In genomic region chr1:234925440-234926251, GRCh38 we compare ENCODE assay signal across 8 cellular contexts.
DNase-seq lines count a peak whose midpoint lies in the region; ATAC-seq lines count a peak whose summit lies in the region.

No MANE protein-coding gene starts in this region.

- ATAC-seq in GM19035 (IDR thresholded peaks at IDR 0.05; ENCODE audit: unreplicated experiment) = no peak

- peaks cover 59% of the 10 kb centered on the region for H3K4me1 Mint-ChIP-seq in activated CD4-positive, alpha-beta T cell treated with anti-CD3 and anti-CD28 coated beads, Interleukin-2, amount 10 ng/mL, durations not matched to agents 24 days and 14 days

- H3K4me3 ChIP-seq in muscle layer of duodenum (ENCODE audit: low read depth in 1 of 2, low read length in 2 of 2) = no peak overlapping the region

- H3K9me3 ChIP-seq in muscle layer of duodenum (ENCODE audit: control insufficient read depth in 1 of 2, low read length in 2 of 2) = no peaks in the 10 kb centered on the region

- H3K27me3 ChIP-seq in muscle layer of duodenum (ENCODE audit: low read depth, low read length) = no peaks in the 10 kb centered on the region

- H3K4me3 Mint-ChIP-seq in activated CD4-positive, alpha-beta T cell treated with anti-CD3 and anti-CD28 coated beads, Interleukin-2, amount 10 ng/mL, durations not matched to agents 24 days and 14 days = peak overlapping the region; percentile 83

- H3K36me3 ChIP-seq in muscle layer of duodenum (ENCODE audit: control insufficient read depth in 1 of 2, insufficient read depth in 2 of 2, low read length in 2 of 2) = no peaks in the 10 kb centered on the region

- H3K4me1 ChIP-seq in muscle layer of duodenum (ENCODE audit: control insufficient read depth in 1 of 2, insufficient read depth in 2 of 2, low read length in 2 of 2) = peaks cover 10 to 21% of the 10 kb centered on the region in 2 donors

- H3K27ac ChIP-seq in epithelial cell of prostate (peak overlapping the region; percentile 68), muscle layer of duodenum (ENCODE audit: low read length) (peak overlapping the region; percentile 64)

- peak; percentile 78 for DNase-seq in activated CD4-positive, alpha-beta T cell treated with anti-CD3 and anti-CD28 coated beads, Interleukin-2, amount 10 ng/mL, durations not matched to agents 24 days and 14 days
- no peak for DNase-seq in activated CD4-positive, alpha-beta T cell treated with anti-CD3 and anti-CD28 coated beads, Interleukin-2, amount 50 U/mL, for 4 hours
- DNase-seq in SW 1271 (lab: John Stamatoyannopoulos, UW) (peak; percentile 70 to 92), epithelial cell of prostate (ENCODE audit: low read depth, low spot score) (peak; percentile 99), NCI-H2171 (lab: John Stamatoyannopoulos, UW) (no peak), GM19238 (ENCODE audit: insufficient read length, low spot score) (no peak)

- peak overlapping the region; percentile 95 for H3K27ac Mint-ChIP-seq in activated CD4-positive, alpha-beta T cell treated with anti-CD3 and anti-CD28 coated beads, Interleukin-2, amount 10 ng/mL, durations not matched to agents 24 days and 14 days

- H3K27me3 Mint-ChIP-seq in activated CD4-positive, alpha-beta T cell treated with anti-CD3 and anti-CD28 coated beads, Interleukin-2, amount 10 ng/mL, durations not matched to agents 24 days and 14 days = no peaks in the 10 kb centered on the region

- H3K9me3 Mint-ChIP-seq in activated CD4-positive, alpha-beta T cell treated with anti-CD3 and anti-CD28 coated beads, Interleukin-2, amount 10 ng/mL, durations not matched to agents 24 days and 14 days = peaks cover 11% of the 10 kb centered on the region

- H3K36me3 Mint-ChIP-seq in activated CD4-positive, alpha-beta T cell treated with anti-CD3 and anti-CD28 coated beads, Interleukin-2, amount 10 ng/mL, durations not matched to agents 24 days and 14 days (ENCODE audit: low read depth) = peaks cover 9% of the 10 kb centered on the region

- intact Hi-C loops in activated CD4-positive, alpha-beta T cell treated with anti-CD3 and anti-CD28 coated beads, Interleukin-2, amount 10 ng/mL, durations not matched to agents 24 days and 14 days (cut with micrococcal nuclease) = loop anchor here (1.0 to 2.0 kb wide), 12 partner anchors 30 to 425 kb away; no protein-coding TSS in a partner anchor

Comparison
In these comparisons a context has a peak if more than half of its experiments do, and no peak if none do; other contexts are left out.
1. DNase-seq: peak in activated CD4-positive, alpha-beta T cell treated with anti-CD3 and anti-CD28 coated beads, Interleukin-2, amount 10 ng/mL, durations not matched to agents 24 days and 14 days (single experiment), SW 1271 (2 of 2) and epithelial cell of prostate (single experiment); none in activated CD4-positive, alpha-beta T cell treated with anti-CD3 and anti-CD28 coated beads, Interleukin-2, amount 50 U/mL, for 4 hours (0 of 2), NCI-H2171 (single experiment) and GM19238 (single experiment).